In the genomic region with DNA sequence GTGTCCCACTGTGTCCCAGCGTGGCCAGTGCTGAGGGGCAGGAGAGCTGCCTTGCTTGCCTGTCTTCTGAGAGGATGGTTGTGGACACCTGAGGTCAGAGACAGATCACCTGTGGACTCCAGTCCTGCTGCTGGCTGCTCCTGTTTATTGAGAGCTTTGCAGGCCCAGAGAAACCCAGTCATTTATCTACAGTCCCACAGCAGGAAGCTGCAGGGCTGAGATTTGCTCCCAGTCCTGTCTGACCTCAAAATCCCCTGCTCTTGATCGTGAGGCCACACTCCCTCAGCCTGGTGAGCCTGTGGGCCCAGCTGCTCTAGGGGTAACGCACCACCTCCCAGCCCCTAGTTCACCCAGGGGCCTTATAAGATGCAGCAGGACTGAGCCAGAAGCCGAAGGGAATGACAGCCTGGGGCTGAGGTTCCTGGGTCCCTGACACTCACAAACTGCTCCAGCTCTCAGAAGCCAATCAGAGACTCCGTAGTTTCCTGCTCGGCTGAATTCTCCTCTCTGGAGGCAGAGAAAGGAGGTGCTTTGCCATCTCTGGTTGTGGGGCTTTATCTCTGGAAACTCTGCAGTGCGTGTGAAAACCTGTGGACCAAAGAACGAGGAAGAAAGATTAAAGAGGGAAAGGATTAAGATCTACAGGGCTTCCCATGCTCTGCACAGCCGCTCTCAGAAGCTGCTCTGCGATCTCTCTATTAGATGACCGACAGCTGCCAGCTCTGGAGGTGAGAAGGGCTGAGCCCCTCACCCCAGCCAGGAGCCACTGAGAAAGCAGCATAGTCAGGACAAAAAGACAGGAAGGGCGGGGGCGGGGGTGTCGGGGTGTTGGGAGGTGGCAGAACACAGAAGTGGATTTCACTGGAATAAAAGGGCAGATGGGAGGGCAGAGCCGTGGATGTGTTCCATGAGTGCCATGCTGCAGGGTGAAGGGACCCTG, we compare ENCODE assay signal across 19 cellular contexts. TPM values are rescaled to one million over a fixed set of nuclear protein-coding genes. Genes with fewer than 3 reads are reported as not detected.
DNase-seq lines count a peak whose midpoint lies in the region; ATAC-seq and TF ChIP-seq lines count a peak whose summit lies in the region.
"Had no signal": no experiment of that assay in that cellular context is flagged by ENCODE, and none has a peak within 500 bp of the region (broad histone marks: within the 10 kb centered on the region; RNA-seq: fewer than 3 reads in every experiment).

No MANE protein-coding gene starts in this region.

- H3K4me3 Mint-ChIP-seq in activated CD4-positive, alpha-beta T cell treated with anti-CD3 and anti-CD28 coated beads, Interleukin-2, amount 10 ng/mL, durations not matched to agents 7 days and 5 days, result no peak overlapping the region
- H3K4me3 Mint-ChIP-seq in activated CD4-positive, alpha-beta T cell treated with anti-CD3 and anti-CD28 coated beads for 36 hours, result no peak overlapping the region
- peak overlapping the region; percentile 8 for H3K4me3 Mint-ChIP-seq in endodermal cell
- H3K4me3 Mint-ChIP-seq: IgD-negative memory B cell had no signal

- H2AFZ ChIP-seq in osteoblast (ENCODE audit: low read length), result no peak overlapping the region

- no peak overlapping the region for H3K27ac ChIP-seq in Panc1 (ENCODE audit: low read length)
- H3K27ac ChIP-seq in endodermal cell (ENCODE audit: low read depth, low read length), result no peak overlapping the region
- H3K27ac ChIP-seq in osteoblast (ENCODE audit: low read depth, low read length), result no peak overlapping the region
- no peak overlapping the region for H3K27ac ChIP-seq in left lung
- H3K27ac ChIP-seq: A549, RWPE1 had no signal

- 49 to 54% methylated on average over 12 to 15 of the region's 15 CpGs for WGBS in endodermal cell (ENCODE audit: insufficient coverage in 1 of 2, insufficient read length in 1 of 2), 2 experiments

- no peak for ATAC-seq in activated CD4-positive, alpha-beta T cell treated with anti-CD3 and anti-CD28 coated beads for 36 hours
- ATAC-seq in Panc1, result peak; percentile 12; the same call in 1 of the 2 replicates
- ATAC-seq in left lung, result no peak
- ATAC-seq in GM19455 (IDR thresholded peaks at IDR 0.05; ENCODE audit: unreplicated experiment), result no peak
- ATAC-seq: A549 had no signal

- DNase-seq in activated CD4-positive, alpha-beta T cell treated with anti-CD3 and anti-CD28 coated beads, Interleukin-2, amount 10 ng/mL, durations not matched to agents 7 days and 5 days, result no peak
- no peak for DNase-seq in activated CD4-positive, alpha-beta T cell treated with anti-CD3 and anti-CD28 coated beads for 36 hours
- DNase-seq in Panc1 (ENCODE audit: low read depth, low spot score), result no peak
- peak; percentile 68 for DNase-seq in endodermal cell
- DNase-seq in osteoblast (ENCODE audit: insufficient read length, low spot score, missing footprints), result peak; percentile 72
- DNase-seq in HPDE6-E6E7 (ENCODE audit: extremely low spot score), result no peak
- DNase-seq in left lung, result no peak
- DNase-seq: C1 segment of cervical spinal cord, EL, NCI-H1105 treated with DMSO at 0.1 percent for 48 hours, NCI-H2029 treated with DMSO at 0.1 percent for 48 hours, NCI-H2171 treated with DMSO at 0.1 percent for 48 hours, NCI-H526, OCI-M1 had no signal

- no peaks in the 10 kb centered on the region for H3K9me3 ChIP-seq in Panc1 (ENCODE audit: control insufficient read depth, insufficient read depth, low read depth, low read length)
- H3K9me3 ChIP-seq in endodermal cell (ENCODE audit: control insufficient read depth, low read length), result no peaks in the 10 kb centered on the region
- H3K9me3 ChIP-seq in osteoblast (ENCODE audit: low read depth, low read length), result no peaks in the 10 kb centered on the region
- no peaks in the 10 kb centered on the region for H3K9me3 ChIP-seq in left lung
- H3K9me3 ChIP-seq: A549, HAP-1 had no signal

- peaks cover 2% of the 10 kb centered on the region for H3K27me3 Mint-ChIP-seq in activated CD4-positive, alpha-beta T cell treated with anti-CD3 and anti-CD28 coated beads, Interleukin-2, amount 10 ng/mL, durations not matched to agents 7 days and 5 days
- H3K27me3 Mint-ChIP-seq in activated CD4-positive, alpha-beta T cell treated with anti-CD3 and anti-CD28 coated beads for 36 hours, result no peaks in the 10 kb centered on the region
- H3K27me3 Mint-ChIP-seq in endodermal cell (ENCODE audit: insufficient read depth), result no peaks in the 10 kb centered on the region
- H3K27me3 Mint-ChIP-seq: IgD-negative memory B cell had no signal

- H3K4me2 ChIP-seq in osteoblast (ENCODE audit: insufficient read depth, low read length), result no peak overlapping the region
- H3K4me2 ChIP-seq: A549 had no signal

- H3K4me1 Mint-ChIP-seq in activated CD4-positive, alpha-beta T cell treated with anti-CD3 and anti-CD28 coated beads, Interleukin-2, amount 10 ng/mL, durations not matched to agents 7 days and 5 days, result peaks cover 18% of the 10 kb centered on the region
- H3K4me1 Mint-ChIP-seq in activated CD4-positive, alpha-beta T cell treated with anti-CD3 and anti-CD28 coated beads for 36 hours, result peaks cover 9% of the 10 kb centered on the region
- peaks cover 19% of the 10 kb centered on the region for H3K4me1 Mint-ChIP-seq in endodermal cell

- H3K4me3 ChIP-seq in Panc1 (ENCODE audit: low read depth in 2 of 2, low read length in 2 of 2) (no peak overlapping the region), endodermal cell (ENCODE audit: low read length) (peak overlapping the region; percentile 54), osteoblast (ENCODE audit: insufficient read depth, low read length) (no peak overlapping the region), left lung (no peak overlapping the region)
- H3K4me3 ChIP-seq: A549, HAP-1 had no signal

- in situ Hi-C loops in Panc1 (cut with HindIII; ENCODE audit: low pct_unique_long_range_greater_than_20kb, low sequenced_read_pairs), result no loop called here

- TF ChIP-seq CTCF in Panc1 (IDR thresholded peaks at IDR 0.05), result no peak
- no peak for TF ChIP-seq CTCF in endodermal cell (conservative IDR thresholded peaks at IDR 0.05)
- no peak for TF ChIP-seq CTCF in osteoblast (IDR thresholded peaks at IDR 0.05; ENCODE audit: extremely low read depth, low read depth, low read length)
- no peak for TF ChIP-seq CTCF in left lung (IDR thresholded peaks at IDR 0.05)

- H3K79me2 ChIP-seq in osteoblast (ENCODE audit: insufficient read depth, low read length), result no peaks in the 10 kb centered on the region

- no peaks in the 10 kb centered on the region for H3K36me3 Mint-ChIP-seq in activated CD4-positive, alpha-beta T cell treated with anti-CD3 and anti-CD28 coated beads, Interleukin-2, amount 10 ng/mL, durations not matched to agents 7 days and 5 days (ENCODE audit: low read depth)
- H3K36me3 Mint-ChIP-seq in activated CD4-positive, alpha-beta T cell treated with anti-CD3 and anti-CD28 coated beads for 36 hours (ENCODE audit: low read depth), result no peaks in the 10 kb centered on the region
- no peaks in the 10 kb centered on the region for H3K36me3 Mint-ChIP-seq in endodermal cell (ENCODE audit: low read depth)

- H3K4me1 ChIP-seq in Panc1 (ENCODE audit: control insufficient read depth, insufficient read depth, low read length) (no peaks in the 10 kb centered on the region), endodermal cell (ENCODE audit: control insufficient read depth, insufficient read depth, low read length) (peaks cover 11% of the 10 kb centered on the region), osteoblast (ENCODE audit: insufficient read depth, low read length) (peaks cover 3% of the 10 kb centered on the region), left lung (no peaks in the 10 kb centered on the region)
- H3K4me1 ChIP-seq: A549, HAP-1 had no signal

- H3K36me3 ChIP-seq in Panc1 (ENCODE audit: control insufficient read depth, insufficient read depth, low read length) (no peaks in the 10 kb centered on the region), endodermal cell (ENCODE audit: control insufficient read depth, insufficient read depth, low read length) (no peaks in the 10 kb centered on the region), osteoblast (ENCODE audit: insufficient read depth, low read length) (no peaks in the 10 kb centered on the region), left lung (no peaks in the 10 kb centered on the region)
- H3K36me3 ChIP-seq: HAP-1 had no signal

- peak overlapping the region; percentile 20 for H3K9ac ChIP-seq in endodermal cell (ENCODE audit: extremely low read depth, low read length, poor library complexity, severe bottlenecking)

- CTCF ChIA-PET in activated CD4-positive, alpha-beta T cell treated with anti-CD3 and anti-CD28 coated beads, Interleukin-2, amount 10 ng/mL, durations not matched to agents 7 days and 5 days (lab: Charles Lee), result interaction anchor here (0.8 to 1.2 kb wide), 3 partner anchors 10 to 274 kb away, joined by 3 read pairs; no protein-coding TSS in a partner anchor
- CTCF ChIA-PET in activated CD4-positive, alpha-beta T cell treated with anti-CD3 and anti-CD28 coated beads for 36 hours (lab: Charles Lee), result interaction anchor here (0.6 kb wide), 1 partner anchor 620 kb away, joined by 3 read pairs; no protein-coding TSS in a partner anchor
- CTCF ChIA-PET in Panc1 (lab: Charles Lee), result interaction anchor here (1.5 kb wide), 1 partner anchor 52 kb away, joined by 4 read pairs; no protein-coding TSS in a partner anchor

- H3K9me3 Mint-ChIP-seq in activated CD4-positive, alpha-beta T cell treated with anti-CD3 and anti-CD28 coated beads, Interleukin-2, amount 10 ng/mL, durations not matched to agents 7 days and 5 days, result no peaks in the 10 kb centered on the region
- no peaks in the 10 kb centered on the region for H3K9me3 Mint-ChIP-seq in activated CD4-positive, alpha-beta T cell treated with anti-CD3 and anti-CD28 coated beads for 36 hours (ENCODE audit: low read depth)
- no peaks in the 10 kb centered on the region for H3K9me3 Mint-ChIP-seq in endodermal cell
- H3K9me3 Mint-ChIP-seq: IgD-negative memory B cell had no signal

- BruUV-seq in Panc1 (replicated peaks; lab: Mats Ljungman, UMichigan), result no TSS peak

- H3K27ac Mint-ChIP-seq in activated CD4-positive, alpha-beta T cell treated with anti-CD3 and anti-CD28 coated beads, Interleukin-2, amount 10 ng/mL, durations not matched to agents 7 days and 5 days, result peak overlapping the region; percentile 78
- no peak overlapping the region for H3K27ac Mint-ChIP-seq in activated CD4-positive, alpha-beta T cell treated with anti-CD3 and anti-CD28 coated beads for 36 hours
- H3K27ac Mint-ChIP-seq in endodermal cell, result peak overlapping the region; percentile 27
- H3K27ac Mint-ChIP-seq: IgD-negative memory B cell had no signal

- no peaks in the 10 kb centered on the region for H4K20me1 ChIP-seq in osteoblast (ENCODE audit: insufficient read depth, low read length)

- H3K27me3 ChIP-seq in Panc1 (ENCODE audit: control insufficient read depth, insufficient read depth, low read length) (no peaks in the 10 kb centered on the region), endodermal cell (ENCODE audit: control insufficient read depth, insufficient read depth, low read length, poor library complexity, severe bottlenecking) (no peaks in the 10 kb centered on the region), osteoblast (ENCODE audit: insufficient read depth, low read length) (peaks cover 6% of the 10 kb centered on the region), left lung (no peaks in the 10 kb centered on the region)

- POLR2A ChIA-PET in activated CD4-positive, alpha-beta T cell treated with anti-CD3 and anti-CD28 coated beads, Interleukin-2, amount 10 ng/mL, durations not matched to agents 7 days and 5 days (lab: Charles Lee), result no interaction called here
- POLR2A ChIA-PET in activated CD4-positive, alpha-beta T cell treated with anti-CD3 and anti-CD28 coated beads for 36 hours (lab: Charles Lee), result no interaction called here
- POLR2A ChIA-PET in Panc1 (lab: Charles Lee), result no interaction called here

- intact Hi-C loops in activated CD4-positive, alpha-beta T cell treated with anti-CD3 and anti-CD28 coated beads for 36 hours (cut with DNase I, micrococcal nuclease), result no loop called here
- intact Hi-C loops in Panc1 (cut with micrococcal nuclease; ENCODE audit: unreplicated experiment), result no loop called here
- intact Hi-C loops in left lung (cut with DNase I), result no loop called here

RNA-seq across cellular contexts. Expression of gene UBIAD1, which starts 39.1 kb away (rescaled TPM):
- 10 to 100 TPM; 53.7 to 59.1 TPM for total RNA-seq in activated CD4-positive, alpha-beta T cell treated with anti-CD3 and anti-CD28 coated beads, Interleukin-2, amount 10 ng/mL, durations not matched to agents 7 days and 5 days
- total RNA-seq in activated CD4-positive, alpha-beta T cell treated with anti-CD3 and anti-CD28 coated beads for 36 hours, result 10 to 100 TPM; 29.2 to 32.0 TPM
- total RNA-seq in Panc1 (2021; ENCODE audit: unreplicated experiment), result 24.7 TPM
- polyA plus RNA-seq in Panc1 (2012; ENCODE audit: insufficient read length), result 14.8 TPM
- total RNA-seq in endodermal cell, result 10 to 100 TPM; 12.9 to 15.9 TPM
- polyA plus RNA-seq in endodermal cell (2013, experiment 1 of 2), result 16.4 TPM
- 12.8 TPM for polyA plus RNA-seq in endodermal cell (2013, experiment 2 of 2)
- 10.5 and 11.8 TPM in 2 replicates for total RNA-seq in osteoblast
- total RNA-seq in left lung, result 10 to 100 TPM in 1 of 2 donors, 1 to 10 TPM in 1; 9.3 to 13.4 TPM

RNA-seq across cellular contexts. Expression of gene MTOR, which starts 49.7 kb away (rescaled TPM):
- total RNA-seq in activated CD4-positive, alpha-beta T cell treated with anti-CD3 and anti-CD28 coated beads, Interleukin-2, amount 10 ng/mL, durations not matched to agents 7 days and 5 days, result 10 to 100 TPM; 49.2 to 57.2 TPM
- 10 to 100 TPM; 32.3 to 36.3 TPM for total RNA-seq in activated CD4-positive, alpha-beta T cell treated with anti-CD3 and anti-CD28 coated beads for 36 hours
- total RNA-seq in Panc1 (2021; ENCODE audit: unreplicated experiment) (71.2 TPM), endodermal cell (10 to 100 TPM; 69.0 to 78.3 TPM), osteoblast (26.5 and 34.0 TPM in 2 replicates), left lung (10 to 100 TPM; 38.9 to 41.5 TPM)
- 52.7 TPM for polyA plus RNA-seq in Panc1 (2012; ENCODE audit: insufficient read length)
- polyA plus RNA-seq in endodermal cell (2013, experiment 1 of 2), result 34.6 TPM
- polyA plus RNA-seq in endodermal cell (2013, experiment 2 of 2), result 34.8 TPM

Comparison
In these comparisons a context has a peak if more than half of its experiments do, and no peak if none do; other contexts are left out.
1. DNase-seq: peak in endodermal cell (single experiment) and osteoblast (single experiment); none in activated CD4-positive, alpha-beta T cell treated with anti-CD3 and anti-CD28 coated beads, Interleukin-2, amount 10 ng/mL, durations not matched to agents 7 days and 5 days (single experiment), activated CD4-positive, alpha-beta T cell treated with anti-CD3 and anti-CD28 coated beads for 36 hours (single experiment), Panc1 (single experiment), HPDE6-E6E7 (single experiment) and left lung (0 of 2).